ENCODE assay signal across 19 cellular contexts in the genomic region with DNA sequence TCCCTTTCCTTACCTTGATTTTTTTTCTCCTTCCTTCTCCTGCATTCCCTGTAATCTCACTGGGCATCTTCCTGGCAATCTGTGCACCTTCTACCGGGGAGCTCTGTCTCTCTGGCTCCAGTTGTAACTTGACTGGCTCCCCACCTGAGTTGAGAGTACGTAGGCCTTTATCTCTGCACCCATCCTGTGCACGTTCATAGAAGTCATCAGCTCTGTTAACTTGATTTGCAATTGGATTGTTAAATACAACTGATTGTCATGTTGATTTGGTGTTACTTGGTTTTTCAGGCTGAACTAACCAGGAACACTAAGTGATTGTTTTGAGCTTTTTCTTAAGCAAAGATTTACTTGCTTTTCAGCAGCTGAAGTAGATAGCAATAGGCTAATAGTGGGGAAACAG. TPM values are rescaled to one million over a fixed set of nuclear protein-coding genes. Genes with fewer than 3 reads are reported as not detected.
DNase-seq lines count a peak whose midpoint lies in the region; ATAC-seq, FAIRE-seq and TF ChIP-seq lines count a peak whose summit lies in the region.
"Had no signal": no experiment of that assay in that cellular context is flagged by ENCODE, and none has a peak within 500 bp of the region (broad histone marks: within the 10 kb centered on the region; RNA-seq: fewer than 3 reads in every experiment).

No MANE protein-coding gene starts in this region.

- intact Hi-C loops in Panc1 (cut with micrococcal nuclease; ENCODE audit: unreplicated experiment) (no loop called here), spleen (cut with DNase I; ENCODE audit: low total_unique reads) (no loop called here)

- H3K27me3 ChIP-seq in Panc1 (ENCODE audit: control insufficient read depth, insufficient read depth, low read length) (no peaks in the 10 kb centered on the region), spleen (replicated peaks in 1 of 7) (no peaks in the 10 kb centered on the region)

- WGBS in spleen, 5 donors, result 23 to 59% (median 36%) methylated on average over 3 of the region's 3 CpGs

- peak; percentile 38 for FAIRE-seq in H54 (lab: Jason Lieb, UNC)

- CTCF ChIA-PET in Panc1 (lab: Charles Lee), result no interaction called here

- ATAC-seq in Panc1 (no peak), GM21576 (IDR thresholded peaks at IDR 0.05; ENCODE audit: unreplicated experiment) (no peak), GM19397 (IDR thresholded peaks at IDR 0.05; ENCODE audit: unreplicated experiment) (no peak), HG03095 (IDR thresholded peaks at IDR 0.05; ENCODE audit: unreplicated experiment) (no peak)
- ATAC-seq: activated CD4-positive, CD25-positive, alpha-beta regulatory T cell treated with anti-CD3 and anti-CD28 coated beads, Interleukin-2, amount 50 U/mL, for 24 hours; activated T-helper 17 cell treated with anti-CD3 and anti-CD28 coated beads, Interleukin-2, amount 50 U/mL, for 72 hours; left ventricle myocardium superior had no signal

- H3K9me3 ChIP-seq in Panc1 (ENCODE audit: control insufficient read depth, insufficient read depth, low read depth, low read length) (no peaks in the 10 kb centered on the region), spleen (no peaks in the 10 kb centered on the region)

- TF ChIP-seq CTCF in Panc1 (IDR thresholded peaks at IDR 0.05) (no peak), spleen (IDR thresholded peaks at IDR 0.05 in 8 of 11, conservative IDR thresholded peaks at IDR 0.05 in 3 of 11) (no peak)

- H3K4me1 ChIP-seq in Panc1 (ENCODE audit: control insufficient read depth, insufficient read depth, low read length) (peaks cover 5% of the 10 kb centered on the region; the same call in 1 of the 2 replicates), spleen (peaks cover 18 to 87% (median 72%) of the 10 kb centered on the region in 6 donors)
- H3K4me1 ChIP-seq: parathyroid adenoma had no signal

- H3K4me3 ChIP-seq in Panc1 (ENCODE audit: low read depth in 2 of 2, low read length in 2 of 2) (no peak overlapping the region), spleen (peak overlapping the region in 2 of 8 donors; percentile 4 to 29)

- DNase-seq in H54 (ENCODE audit: insufficient read length, low spot score), result no peak
- no peak for DNase-seq in Panc1 (ENCODE audit: low read depth, low spot score)
- DNase-seq in iPS DF 19.7 (ENCODE audit: low read depth, low spot score), result peak; percentile 71
- DNase-seq in spleen, result no peak
- DNase-seq: effector memory CD4-positive, alpha-beta T cell; GF-D8; GOT3; left ventricle myocardium superior; NCI-H2029; NCI-H524; OCI-M1; stimulated activated CD4-positive, alpha-beta T cell treated with anti-CD3 and anti-CD28 coated beads, Interleukin-4, amount 100 ng/mL, for 24 hours; T-helper 2 cell had no signal

- POLR2A ChIA-PET in Panc1 (lab: Charles Lee), result no interaction called here

- in situ Hi-C loops in Panc1 (cut with HindIII; ENCODE audit: low pct_unique_long_range_greater_than_20kb, low sequenced_read_pairs), result loop anchor here (5.0 kb wide), 1 partner anchor 47 kb away; no protein-coding TSS in a partner anchor

- TF ChIP-seq POLR2A in H54 (IDR thresholded peaks at IDR 0.05; ENCODE audit: low read depth, low read length), result no peak
- TF ChIP-seq POLR2A in spleen (IDR thresholded peaks at IDR 0.05), result no peak

- no peaks in the 10 kb centered on the region for H3K36me3 ChIP-seq in Panc1 (ENCODE audit: control insufficient read depth, insufficient read depth, low read length)
- H3K36me3 ChIP-seq in spleen, result peaks cover 0 to 19% (median 2%) of the 10 kb centered on the region in 6 donors

- BruUV-seq in Panc1 (replicated peaks; lab: Mats Ljungman, UMichigan), result no TSS peak

- H3K27ac ChIP-seq in Panc1 (ENCODE audit: low read length) (peak overlapping the region; percentile 6; the same call in 1 of the 2 replicates), spleen (peak overlapping the region in 5 of 8 donors; percentile 35 to 70 (median 56))
- H3K27ac ChIP-seq: parathyroid adenoma had no signal

RNA-seq across cellular contexts. Expression of a gene that starts 11.8 kb away (rescaled TPM):
- total RNA-seq in Panc1 (2021; ENCODE audit: unreplicated experiment) (96.0 TPM), spleen (100 to 1,000 TPM in 6 of 7 donors, 10 to 100 TPM in 1; 95.2 to 130 (median 117) TPM)
- 88.3 TPM for polyA plus RNA-seq in Panc1 (2012; ENCODE audit: insufficient read length)
- polyA plus RNA-seq in spleen, result 10 to 100 TPM; 34.9 to 55.0 (median 38.6) TPM
